Comparison of ENCODE assay signal across 8 cellular contexts in genomic region chr15:90648137-90649070, GRCh38.
DNase-seq lines count a peak whose midpoint lies in the region; ATAC-seq and TF ChIP-seq lines count a peak whose summit lies in the region.

No MANE protein-coding gene starts in this region.

- peaks cover 32% of the 10 kb centered on the region for H3K4me1 ChIP-seq in BLaER1
- peaks cover 5% of the 10 kb centered on the region for H3K4me1 ChIP-seq in HUES48 (ENCODE audit: control insufficient read depth, insufficient read depth, low read length)
- peaks cover 2 to 6% of the 10 kb centered on the region in 2 donors for H3K4me1 ChIP-seq in neuronal stem cell (ENCODE audit: control insufficient read depth in 2 of 2, insufficient read depth in 1 of 2, low read depth in 1 of 2, low read length in 2 of 2)

- H3K4me2 ChIP-seq in BLaER1 (peak overlapping the region; percentile 40), neuronal stem cell (ENCODE audit: insufficient read depth, low read length, poor library complexity, severe bottlenecking) (no peak overlapping the region)

- intact Hi-C loops in activated T-helper 2 cell treated with anti-CD3 and anti-CD28 coated beads, Interferon-gamma antibody, Interleukin-2, Interleukin-4, amounts not matched to agents 10 μg/mL and 5 μg/mL and 100 μg/mL, durations not matched to agents 14 hours and 24 hours and 36 hours (cut with micrococcal nuclease) = loop anchor here (1.0 to 5.0 kb wide), 9 partner anchors 12 to 284 kb away; partner anchors contain the start of gene HDDC3

- no peak overlapping the region for H3K4ac ChIP-seq in neuronal stem cell (ENCODE audit: low read length)

- H3K4me3 Mint-ChIP-seq in activated T-helper 2 cell treated with anti-CD3 and anti-CD28 coated beads, Interferon-gamma antibody, Interleukin-2, Interleukin-4, amounts not matched to agents 10 μg/mL and 5 μg/mL and 100 μg/mL, durations not matched to agents 14 hours and 24 hours and 36 hours (ENCODE audit: low read depth) = peak overlapping the region; percentile 6
- peak overlapping the region; percentile 45 for H3K4me3 Mint-ChIP-seq in type B pancreatic cell

- no peak overlapping the region for H4K8ac ChIP-seq in neuronal stem cell (ENCODE audit: low read depth, low read length)

- H3K18ac ChIP-seq in neuronal stem cell (ENCODE audit: low read length) = no peak overlapping the region

- peaks cover 7% of the 10 kb centered on the region for H3K9me3 Mint-ChIP-seq in activated T-helper 2 cell treated with anti-CD3 and anti-CD28 coated beads, Interferon-gamma antibody, Interleukin-2, Interleukin-4, amounts not matched to agents 10 μg/mL and 5 μg/mL and 100 μg/mL, durations not matched to agents 14 hours and 24 hours and 36 hours
- no peaks in the 10 kb centered on the region for H3K9me3 Mint-ChIP-seq in type B pancreatic cell

- H3K27ac ChIP-seq in BLaER1 (no peak overlapping the region), HUES48 (ENCODE audit: low read depth, low read length) (no peak overlapping the region), neuronal stem cell (replicated peaks; ENCODE audit: low read length) (no peak overlapping the region)

- peaks cover 6% of the 10 kb centered on the region for H3K36me3 ChIP-seq in BLaER1
- no peaks in the 10 kb centered on the region for H3K36me3 ChIP-seq in HUES48 (ENCODE audit: control insufficient read depth, insufficient read depth, low read length)
- peaks cover 0 to 6% of the 10 kb centered on the region in 2 donors for H3K36me3 ChIP-seq in neuronal stem cell (replicated peaks in 1 of 2; ENCODE audit: control insufficient read depth in 2 of 2, insufficient read depth in 2 of 2, low read length in 2 of 2)

- peaks cover 17% of the 10 kb centered on the region for H3K36me3 Mint-ChIP-seq in activated T-helper 2 cell treated with anti-CD3 and anti-CD28 coated beads, Interferon-gamma antibody, Interleukin-2, Interleukin-4, amounts not matched to agents 10 μg/mL and 5 μg/mL and 100 μg/mL, durations not matched to agents 14 hours and 24 hours and 36 hours (ENCODE audit: low read depth)
- peaks cover 11% of the 10 kb centered on the region for H3K36me3 Mint-ChIP-seq in type B pancreatic cell

- no peaks in the 10 kb centered on the region for H3K9me3 ChIP-seq in BLaER1
- H3K9me3 ChIP-seq in HUES48 (ENCODE audit: control insufficient read depth, insufficient read depth, low read length) = no peaks in the 10 kb centered on the region
- H3K9me3 ChIP-seq in neuronal stem cell (replicated peaks in 1 of 2; ENCODE audit: control insufficient read depth in 2 of 2, insufficient read depth in 1 of 2, low read depth in 1 of 2, low read length in 2 of 2) = peaks cover 0 to 2% of the 10 kb centered on the region in 2 donors

- H2BK5ac ChIP-seq in neuronal stem cell (ENCODE audit: low read length) = no peak overlapping the region

- H3K27me3 Mint-ChIP-seq in activated T-helper 2 cell treated with anti-CD3 and anti-CD28 coated beads, Interferon-gamma antibody, Interleukin-2, Interleukin-4, amounts not matched to agents 10 μg/mL and 5 μg/mL and 100 μg/mL, durations not matched to agents 14 hours and 24 hours and 36 hours (ENCODE audit: low read depth) = no peaks in the 10 kb centered on the region
- H3K27me3 Mint-ChIP-seq in type B pancreatic cell = no peaks in the 10 kb centered on the region

- no peak overlapping the region for H2BK120ac ChIP-seq in neuronal stem cell (ENCODE audit: low read depth, low read length)

- peak overlapping the region; percentile 87 for H3K27ac Mint-ChIP-seq in activated T-helper 2 cell treated with anti-CD3 and anti-CD28 coated beads, Interferon-gamma antibody, Interleukin-2, Interleukin-4, amounts not matched to agents 10 μg/mL and 5 μg/mL and 100 μg/mL, durations not matched to agents 14 hours and 24 hours and 36 hours
- peak overlapping the region; percentile 84 for H3K27ac Mint-ChIP-seq in type B pancreatic cell

- H2AFZ ChIP-seq in neuronal stem cell (ENCODE audit: low read length) = peak overlapping the region; percentile 26

- TF ChIP-seq CTCF in foreskin fibroblast (IDR thresholded peaks at IDR 0.05; ENCODE audit: low read depth, low read length) = peak; percentile 78
- peak; percentile 96 for TF ChIP-seq CTCF in type B pancreatic cell (conservative IDR thresholded peaks at IDR 0.05)

- peak; percentile 47 for ATAC-seq in GM19025 (IDR thresholded peaks at IDR 0.05; ENCODE audit: low read depth, unreplicated experiment)

- H3K23ac ChIP-seq in neuronal stem cell (ENCODE audit: low read depth, low read length, poor library complexity) = no peak overlapping the region

- DNase-seq in RKO (ENCODE audit: low spot score) = peak; percentile 74
- peak; percentile 79 for DNase-seq in activated T-helper 2 cell treated with anti-CD3 and anti-CD28 coated beads, Interferon-gamma antibody, Interleukin-2, Interleukin-4, amounts not matched to agents 10 μg/mL and 5 μg/mL and 100 μg/mL, durations not matched to agents 14 hours and 24 hours and 36 hours (ENCODE audit: low spot score)
- peak; percentile 74 to 82 for DNase-seq in foreskin fibroblast
- DNase-seq in neuronal stem cell (ENCODE audit: low spot score) = peak; percentile 62
- no peak for DNase-seq in type B pancreatic cell (ENCODE audit: extremely low spot score, unreplicated experiment)

- peaks cover 42% of the 10 kb centered on the region for H3K4me1 Mint-ChIP-seq in activated T-helper 2 cell treated with anti-CD3 and anti-CD28 coated beads, Interferon-gamma antibody, Interleukin-2, Interleukin-4, amounts not matched to agents 10 μg/mL and 5 μg/mL and 100 μg/mL, durations not matched to agents 14 hours and 24 hours and 36 hours (ENCODE audit: low read depth)
- peaks cover 25% of the 10 kb centered on the region for H3K4me1 Mint-ChIP-seq in type B pancreatic cell (ENCODE audit: unreplicated experiment)

- H4K91ac ChIP-seq in neuronal stem cell (ENCODE audit: low read depth, low read length, poor library complexity) = no peak overlapping the region

- no peak overlapping the region for H2AK5ac ChIP-seq in neuronal stem cell (ENCODE audit: low read depth, low read length)

- no CpG with 5 or more reads among the region's 14 CpGs for WGBS in neuronal stem cell (ENCODE audit: extremely low coverage in 2 of 2, insufficient read length in 2 of 2, insufficient replicate concordance in 1 of 2), 2 donors

- H3K27me3 ChIP-seq in BLaER1 (no peaks in the 10 kb centered on the region), HUES48 (ENCODE audit: control insufficient read depth, insufficient read depth, low read length) (no peaks in the 10 kb centered on the region), neuronal stem cell (ENCODE audit: control insufficient read depth in 3 of 3, insufficient read depth in 3 of 3, low read depth in 1 of 3, low read length in 3 of 3) (no peaks in the 10 kb centered on the region)

- H2BK12ac ChIP-seq in neuronal stem cell (ENCODE audit: low read length) = no peak overlapping the region

- 0 out of 2 replicates have a peak, but pooled peaks cover 5% of the 10 kb centered on the region for H4K20me1 ChIP-seq in BLaER1

- H3K4me3 ChIP-seq in BLaER1 = no peak overlapping the region
- H3K4me3 ChIP-seq in HUES48 (ENCODE audit: low read depth, low read length) = no peak overlapping the region
- H3K4me3 ChIP-seq in foreskin fibroblast (ENCODE audit: low read depth in 1 of 2, low read length in 2 of 2) = no peak overlapping the region
- H3K4me3 ChIP-seq in neuronal stem cell (ENCODE audit: low read length in 2 of 2) = no peak overlapping the region

- no peak overlapping the region for H2BK15ac ChIP-seq in neuronal stem cell (ENCODE audit: low read length)

- no peaks in the 10 kb centered on the region for H3K79me1 ChIP-seq in neuronal stem cell (ENCODE audit: low read depth, low read length)

- H3K9ac ChIP-seq in BLaER1 (no peak overlapping the region), HUES48 (ENCODE audit: low read depth, low read length) (0 out of 2 replicates have a peak overlapping the region, but pooled peaks have one; percentile 12), neuronal stem cell (ENCODE audit: low read depth, low read length, poor library complexity) (no peak overlapping the region)

- H3K14ac ChIP-seq in neuronal stem cell (ENCODE audit: low read length) = no peak overlapping the region
